Comparison of ENCODE assay signal across 9 cellular contexts in the genomic region with DNA sequence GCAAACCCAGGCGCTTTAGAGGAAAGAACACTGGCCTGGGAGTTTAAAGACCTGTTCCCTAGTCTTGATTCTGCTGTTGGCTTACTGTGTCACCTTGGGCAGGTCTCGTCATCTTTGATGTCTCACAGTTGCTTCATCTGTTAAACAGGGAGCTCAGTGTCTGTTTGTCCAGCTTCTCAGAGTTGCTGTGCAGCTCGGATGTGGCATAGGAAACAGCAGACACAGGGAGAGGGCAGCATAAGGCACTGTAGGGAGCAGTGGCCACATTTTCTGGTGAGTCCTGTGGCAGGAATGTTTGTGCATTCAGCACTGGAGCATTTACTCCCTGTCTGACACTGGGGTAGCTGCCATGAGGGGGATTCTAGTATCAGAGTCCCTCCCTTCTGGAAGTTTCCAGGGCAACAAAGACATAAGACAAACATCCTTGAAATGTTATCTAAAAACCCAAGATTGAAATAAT. TPM values are rescaled to one million over a fixed set of nuclear protein-coding genes. Genes with fewer than 3 reads are reported as not detected.
DNase-seq lines count a peak whose midpoint lies in the region; ATAC-seq and TF ChIP-seq lines count a peak whose summit lies in the region.
"Had no signal": no experiment of that assay in that cellular context is flagged by ENCODE, and none has a peak within 500 bp of the region (broad histone marks: within the 10 kb centered on the region; RNA-seq: fewer than 3 reads in every experiment).

No MANE protein-coding gene starts in this region.

- H3K4me2 ChIP-seq in BLaER1 treated with 17β-estradiol and CSF1 and Interleukin-3, amounts not matched to agents 10 nM and 100 nM, result peak overlapping the region; percentile 90 to 100 (median 98)

- no peak for TF ChIP-seq POLR2A in erythroblast (IDR thresholded peaks at IDR 0.05; ENCODE audit: low read length)

- ATAC-seq in natural killer cell treated with Interleukin-12 subunit alpha and Interleukin-12 subunit beta and Interleukin-15 and Interleukin-18, amount 100 ng/mL, for 72 hours, result no peak
- ATAC-seq in HG03460 (IDR thresholded peaks at IDR 0.05; ENCODE audit: unreplicated experiment) (no peak), HG02938 (IDR thresholded peaks at IDR 0.05; ENCODE audit: unreplicated experiment) (no peak)

- no peaks in the 10 kb centered on the region for H3K9me3 ChIP-seq in BLaER1 treated with 17β-estradiol and CSF1 and Interleukin-3, amounts not matched to agents 10 nM and 100 nM (replicated peaks in 1 of 11)
- H3K9me3 ChIP-seq in KOPT-K1 (ENCODE audit: insufficient read depth, low read length, poor library complexity, severe bottlenecking), result no peaks in the 10 kb centered on the region

- no peaks in the 10 kb centered on the region for H3K27me3 Mint-ChIP-seq in natural killer cell treated with Interleukin-12 subunit alpha and Interleukin-12 subunit beta and Interleukin-15 and Interleukin-18, amount 100 ng/mL, for 72 hours

- H3K4me1 ChIP-seq in BLaER1 treated with 17β-estradiol and CSF1 and Interleukin-3, amounts not matched to agents 10 nM and 100 nM, result peaks cover 53 to 81% (median 67%) of the 10 kb centered on the region in 10 experiments

- H3K27ac ChIP-seq in BLaER1 treated with 17β-estradiol and CSF1 and Interleukin-3, amounts not matched to agents 10 nM and 100 nM, result peak overlapping the region in 8 of 11 experiments; percentile 96 to 100 (median 99); a peak in 11 of 22 replicates
- H3K27ac ChIP-seq in KOPT-K1 (ENCODE audit: low read depth, low read length, poor library complexity, severe bottlenecking), result peak overlapping the region; percentile 99
- peak overlapping the region; percentile 22 for H3K27ac ChIP-seq in cingulate gyrus (ENCODE audit: low read depth, low read length)

- peak overlapping the region; percentile 38 for H3K4me3 Mint-ChIP-seq in natural killer cell treated with Interleukin-12 subunit alpha and Interleukin-12 subunit beta and Interleukin-15 and Interleukin-18, amount 100 ng/mL, for 72 hours

- H4K20me1 ChIP-seq in BLaER1 treated with 17β-estradiol and CSF1 and Interleukin-3, amounts not matched to agents 10 nM and 100 nM, result peaks cover 46 to 59% (median 54%) of the 10 kb centered on the region in 11 experiments; a peak in 20 of 22 replicates

- H3K36me3 Mint-ChIP-seq in natural killer cell treated with Interleukin-12 subunit alpha and Interleukin-12 subunit beta and Interleukin-15 and Interleukin-18, amount 100 ng/mL, for 72 hours, result no peaks in the 10 kb centered on the region

- H3K36me3 ChIP-seq in BLaER1 treated with 17β-estradiol and CSF1 and Interleukin-3, amounts not matched to agents 10 nM and 100 nM, result peaks cover 37 to 57% (median 49%) of the 10 kb centered on the region in 11 experiments
- H3K36me3 ChIP-seq in KOPT-K1 (ENCODE audit: insufficient read depth, low read length), result peaks cover 46% of the 10 kb centered on the region

- peaks cover 9 to 21% of the 10 kb centered on the region in 2 donors for H3K4me1 Mint-ChIP-seq in natural killer cell treated with Interleukin-12 subunit alpha and Interleukin-12 subunit beta and Interleukin-15 and Interleukin-18, amount 100 ng/mL, for 72 hours (ENCODE audit: low read depth in 2 of 2)

- no peak overlapping the region for H3K27ac Mint-ChIP-seq in natural killer cell treated with Interleukin-12 subunit alpha and Interleukin-12 subunit beta and Interleukin-15 and Interleukin-18, amount 100 ng/mL, for 72 hours

- peak overlapping the region in 9 of 10 experiments; percentile 79 to 99 (median 89); a peak in 17 of 20 replicates for H3K4me3 ChIP-seq in BLaER1 treated with 17β-estradiol and CSF1 and Interleukin-3, amounts not matched to agents 10 nM and 100 nM

- H3K9me3 Mint-ChIP-seq in natural killer cell treated with Interleukin-12 subunit alpha and Interleukin-12 subunit beta and Interleukin-15 and Interleukin-18, amount 100 ng/mL, for 72 hours, result no peaks in the 10 kb centered on the region

- H3K9ac ChIP-seq in BLaER1 treated with 17β-estradiol and CSF1 and Interleukin-3, amounts not matched to agents 10 nM and 100 nM, result peak overlapping the region; percentile 92 to 97 (median 95)

- no peaks in the 10 kb centered on the region for H3K27me3 ChIP-seq in BLaER1 treated with 17β-estradiol and CSF1 and Interleukin-3, amounts not matched to agents 10 nM and 100 nM

- no peak for DNase-seq in natural killer cell treated with Interleukin-12 subunit alpha and Interleukin-12 subunit beta and Interleukin-15 and Interleukin-18, amount 100 ng/mL, for 72 hours (ENCODE audit: low spot score)
- DNase-seq in NCI-H82 treated with DMSO at 0.1 percent for 48 hours (lab: John Stamatoyannopoulos, UW; ENCODE audit: unreplicated experiment) (no peak), erythroblast (lab: John Stamatoyannopoulos, UW) (no peak)
- DNase-seq: NCI-H1092 had no signal

RNA-seq across cellular contexts. Expression of gene REPIN1, which starts 2.0 kb away (rescaled TPM):
- total RNA-seq in natural killer cell treated with Interleukin-12 subunit alpha and Interleukin-12 subunit beta and Interleukin-15 and Interleukin-18, amount 100 ng/mL, for 72 hours, result 10 to 100 TPM; 53.9 to 84.2 TPM

RNA-seq across cellular contexts. Expression of gene ZNF775, which starts 8.5 kb away (rescaled TPM):
- 1 to 10 TPM; 4.0 to 5.1 TPM for total RNA-seq in natural killer cell treated with Interleukin-12 subunit alpha and Interleukin-12 subunit beta and Interleukin-15 and Interleukin-18, amount 100 ng/mL, for 72 hours

RNA-seq across cellular contexts. Expression of gene RARRES2, which starts 29.2 kb away (rescaled TPM):
- not detected for total RNA-seq in natural killer cell treated with Interleukin-12 subunit alpha and Interleukin-12 subunit beta and Interleukin-15 and Interleukin-18, amount 100 ng/mL, for 72 hours

RNA-seq across cellular contexts. Expression of gene ACTR3C, which starts 47.3 kb away (rescaled TPM):
- total RNA-seq in natural killer cell treated with Interleukin-12 subunit alpha and Interleukin-12 subunit beta and Interleukin-15 and Interleukin-18, amount 100 ng/mL, for 72 hours, result 10 to 100 TPM in 1 of 2 donors, 1 to 10 TPM in 1; 2.9 to 12.6 TPM

RNA-seq across cellular contexts. Expression of gene LRRC61, which starts 47.5 kb away (rescaled TPM):
- 10 to 100 TPM; 16.1 to 27.1 TPM for total RNA-seq in natural killer cell treated with Interleukin-12 subunit alpha and Interleukin-12 subunit beta and Interleukin-15 and Interleukin-18, amount 100 ng/mL, for 72 hours

Comparison
In these comparisons a context has a peak if more than half of its experiments do, and no peak if none do; other contexts are left out.
1. H3K27ac ChIP-seq: peak in every context shown above with its lines; median percentile 99 in BLaER1 treated with 17β-estradiol and CSF1 and Interleukin-3, amounts not matched to agents 10 nM and 100 nM; 99 in KOPT-K1; 22 in cingulate gyrus.